16 cellular contexts compared by ENCODE assay signal in the genomic region with DNA sequence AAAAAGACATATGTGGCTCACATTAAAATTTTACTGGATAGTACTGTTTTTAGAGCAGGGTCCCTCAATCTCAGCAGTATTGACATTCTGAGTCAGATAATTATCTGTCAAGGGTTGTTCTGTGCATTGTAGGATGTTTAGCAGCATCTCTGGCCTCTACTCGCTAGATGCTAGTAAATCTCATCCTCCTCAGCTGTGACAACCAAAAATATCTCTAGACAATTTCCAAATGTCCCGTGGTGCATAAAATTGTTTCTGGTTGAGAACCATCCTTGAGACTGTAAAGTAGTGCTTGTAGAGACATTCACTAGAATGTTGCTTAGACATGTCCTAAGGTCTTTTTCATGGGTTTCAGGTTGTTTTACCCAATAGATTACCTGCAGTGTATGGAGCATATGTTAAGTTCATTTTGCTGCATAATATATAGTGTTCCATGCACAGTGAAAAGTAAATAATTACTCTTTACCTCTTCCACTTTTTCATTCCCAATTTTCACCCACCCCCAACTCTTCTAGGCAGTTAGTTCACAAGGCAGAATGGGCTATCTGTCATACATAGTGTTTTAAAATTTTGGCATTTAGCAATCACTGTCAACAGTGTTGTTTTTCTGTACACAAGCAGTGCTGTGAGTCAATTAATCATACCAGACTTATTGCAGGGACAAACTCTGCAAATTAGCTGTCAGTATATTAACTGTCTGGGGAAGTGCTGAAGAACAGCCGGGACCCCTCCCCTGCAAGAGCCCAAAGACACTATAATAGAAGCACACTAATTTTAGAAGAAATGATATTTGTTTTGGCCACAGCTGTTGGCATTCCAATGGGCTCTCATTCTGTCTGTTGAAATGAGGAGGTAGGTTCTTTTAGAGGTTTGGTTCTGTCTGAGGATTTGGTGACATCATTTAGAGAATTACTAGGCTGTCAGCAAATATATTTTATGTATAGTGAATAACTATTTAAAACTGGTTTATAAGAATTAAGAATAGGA.
DNase-seq lines count a peak whose midpoint lies in the region; ATAC-seq and TF ChIP-seq lines count a peak whose summit lies in the region.
"Had no signal": no experiment of that assay in that cellular context is flagged by ENCODE, and none has a peak within 500 bp of the region (broad histone marks: within the 10 kb centered on the region; RNA-seq: fewer than 3 reads in every experiment).

No MANE protein-coding gene starts in this region.

- H3K9me3 ChIP-seq in heart left ventricle, result peaks cover 0 to 13% (median 4%) of the 10 kb centered on the region in 12 donors
- peaks cover 0 to 8% (median 6%) of the 10 kb centered on the region in 3 donors for H3K9me3 ChIP-seq in tibial artery
- H3K9me3 ChIP-seq in upper lobe of right lung, result peaks cover 6% of the 10 kb centered on the region
- H3K9me3 ChIP-seq: SJSA1 had no signal

- peaks cover 0 to 25% (median 11%) of the 10 kb centered on the region in 12 donors for H3K4me1 ChIP-seq in heart left ventricle
- peaks cover 0 to 49% (median 21%) of the 10 kb centered on the region in 4 donors for H3K4me1 ChIP-seq in tibial artery
- peaks cover 5% of the 10 kb centered on the region for H3K4me1 ChIP-seq in upper lobe of right lung
- H3K4me1 ChIP-seq: SJSA1 had no signal

- no peak for TF ChIP-seq CTCF in heart left ventricle (IDR thresholded peaks at IDR 0.05)
- TF ChIP-seq CTCF in epithelial cell of esophagus (IDR thresholded peaks at IDR 0.05; ENCODE audit: insufficient read depth, low read depth, low read length, missing control alignments), result no peak
- no peak for TF ChIP-seq CTCF in tibial artery (IDR thresholded peaks at IDR 0.05)
- TF ChIP-seq CTCF in upper lobe of right lung (IDR thresholded peaks at IDR 0.05), result no peak

- DNase-seq in heart left ventricle (no peak), Right ventricle myocardium inferior (ENCODE audit: missing footprints) (no peak), epithelial cell of esophagus (ENCODE audit: low read depth) (peak; percentile 43), myocyte (ENCODE audit: low read depth) (peak; percentile 66), tibial artery (no peak), head of caudate nucleus (no peak), upper lobe of right lung (no peak)
- DNase-seq: DND-41, NCI-H1105 treated with DMSO at 0.1 percent for 48 hours, NCI-H2029 treated with DMSO at 0.1 percent for 48 hours, NCI-H2171, NCI-H524 treated with DMSO at 0.1 percent for 48 hours, OCI-M1 had no signal

- intact Hi-C loops in heart left ventricle (cut with DNase I) (no loop called here), Right ventricle myocardium inferior (cut with DNase I) (no loop called here), tibial artery (cut with DNase I; ENCODE audit: low total_unique reads) (loop anchor here (10.0 kb wide), 1 partner anchor 198 kb away; a partner anchor contains a TSS), head of caudate nucleus (cut with DNase I) (no loop called here), upper lobe of right lung (cut with DNase I) (no loop called here)

- H3K27ac ChIP-seq in heart left ventricle (no peak overlapping the region), tibial artery (peak overlapping the region; percentile 28 to 45), upper lobe of right lung (no peak overlapping the region)
- H3K27ac ChIP-seq: C4-2B, SJSA1 had no signal

- no peak for TF ChIP-seq POLR2A in heart left ventricle (IDR thresholded peaks at IDR 0.05)

- no peaks in the 10 kb centered on the region for H3K36me3 ChIP-seq in heart left ventricle
- H3K36me3 ChIP-seq in tibial artery, result peaks cover 0 to under 1% (median 0%) of the 10 kb centered on the region in 3 donors
- no peaks in the 10 kb centered on the region for H3K36me3 ChIP-seq in upper lobe of right lung
- H3K36me3 ChIP-seq: SJSA1 had no signal

- H3K4me3 ChIP-seq in heart left ventricle (no peak overlapping the region), epithelial cell of esophagus (ENCODE audit: low read length) (no peak overlapping the region), tibial artery (no peak overlapping the region), upper lobe of right lung (no peak overlapping the region)
- H3K4me3 ChIP-seq: SJSA1 had no signal

- no peaks in the 10 kb centered on the region for H3K27me3 ChIP-seq in heart left ventricle
- no peaks in the 10 kb centered on the region for H3K27me3 ChIP-seq in tibial artery
- no peaks in the 10 kb centered on the region for H3K27me3 ChIP-seq in upper lobe of right lung
- H3K27me3 ChIP-seq: SJSA1 had no signal

- ATAC-seq in heart left ventricle, result peak in 3 of 4 donors; percentile 20 to 36 (median 34)
- no peak for ATAC-seq in Right ventricle myocardium inferior
- no peak for ATAC-seq in GM21723 (IDR thresholded peaks at IDR 0.05; ENCODE audit: unreplicated experiment)
- no peak for ATAC-seq in upper lobe of right lung

- WGBS in heart left ventricle, 4 donors, result 43 to 53% (median 48%) methylated on average over 3 of the region's 3 CpGs

Comparison
In these comparisons a context has a peak if more than half of its experiments do, and no peak if none do; other contexts are left out.
1. ATAC-seq: peak in heart left ventricle (3 of 4); none in Right ventricle myocardium inferior (single experiment), GM21723 (single experiment) and upper lobe of right lung (single experiment).
2. DNase-seq: peak in epithelial cell of esophagus (single experiment) and myocyte (single experiment); none in heart left ventricle (0 of 5), Right ventricle myocardium inferior (single experiment), tibial artery (0 of 2), head of caudate nucleus (0 of 42) and upper lobe of right lung (single experiment).
3. H3K27ac ChIP-seq: peak in tibial artery (2 of 2); none in heart left ventricle (0 of 12) and upper lobe of right lung (single experiment).